Comparison of ENCODE assay signal across 18 cellular contexts in genomic region chr22:27257987-27258386, GRCh38.
A peak's percentile ranks its signal among the peaks of the same experiment; 100 is the strongest.
DNase-seq lines count a peak whose midpoint lies in the region; ATAC-seq and TF ChIP-seq lines count a peak whose summit lies in the region.
"Had no signal": no experiment of that assay in that cellular context is flagged by ENCODE, and none has a peak within 500 bp of the region (broad histone marks: within the 10 kb centered on the region; RNA-seq: fewer than 3 reads in every experiment).

No MANE protein-coding gene starts in this region.

- DNase-seq in AG10803 (ENCODE audit: low read depth) (no peak), HFF-Myc (ENCODE audit: extremely low read depth, low read depth) (no peak), endodermal cell (no peak), progenitor cell of endocrine pancreas (ENCODE audit: low spot score, unreplicated experiment) (no peak), glomerular visceral epithelial cell (ENCODE audit: extremely low spot score) (no peak), DMS53 (lab: John Stamatoyannopoulos, UW) (no peak)
- DNase-seq: DMS 273 treated with DMSO at 0.1 percent for 48 hours; H7; NCI-H146; NCI-H2081 treated with DMSO at 0.1 percent for 48 hours; NCI-H226; NCI-H526 treated with DMSO at 0.1 percent for 48 hours; NK-92 treated with Interleukin-12 subunit alpha and Interleukin-12 subunit beta, amount 100 ng/mL, for 24 hours; OCI-M1; RPMI8226 had no signal

- H3K9me3 ChIP-seq in endodermal cell (ENCODE audit: control insufficient read depth, low read length) = peaks cover 10% of the 10 kb centered on the region

- 81 to 90% methylated on average over 4 to 5 of the region's 5 CpGs for WGBS in endodermal cell (ENCODE audit: insufficient coverage in 1 of 2, insufficient read length in 1 of 2), 2 experiments

- no peaks in the 10 kb centered on the region for H3K4me1 Mint-ChIP-seq in endodermal cell
- no peaks in the 10 kb centered on the region for H3K4me1 Mint-ChIP-seq in progenitor cell of endocrine pancreas (ENCODE audit: low read depth)

- no peaks in the 10 kb centered on the region for H3K36me3 Mint-ChIP-seq in endodermal cell (ENCODE audit: low read depth)
- no peaks in the 10 kb centered on the region for H3K36me3 Mint-ChIP-seq in progenitor cell of endocrine pancreas (ENCODE audit: insufficient read depth)

- no peaks in the 10 kb centered on the region for H3K4me1 ChIP-seq in endodermal cell (ENCODE audit: control insufficient read depth, insufficient read depth, low read length)

- H3K27ac Mint-ChIP-seq in endodermal cell = no peak overlapping the region
- H3K27ac Mint-ChIP-seq in progenitor cell of endocrine pancreas = no peak overlapping the region

- H3K9ac ChIP-seq in endodermal cell (ENCODE audit: extremely low read depth, low read length, poor library complexity, severe bottlenecking) = no peak overlapping the region
- H3K9ac ChIP-seq: BLaER1 treated with 17β-estradiol and CSF1 and Interleukin-3, amounts not matched to agents 10 nM and 100 nM had no signal

- no peak overlapping the region for H3K27ac ChIP-seq in endodermal cell (ENCODE audit: low read depth, low read length)
- H3K27ac ChIP-seq: BLaER1 treated with 17β-estradiol and CSF1 and Interleukin-3, amounts not matched to agents 10 nM and 100 nM had no signal

- no peaks in the 10 kb centered on the region for H3K27me3 ChIP-seq in endodermal cell (ENCODE audit: control insufficient read depth, insufficient read depth, low read length, poor library complexity, severe bottlenecking)
- H3K27me3 ChIP-seq: BLaER1 treated with 17β-estradiol and CSF1 and Interleukin-3, amounts not matched to agents 10 nM and 100 nM had no signal

- H3K4me3 Mint-ChIP-seq in endodermal cell (no peak overlapping the region), progenitor cell of endocrine pancreas (ENCODE audit: low read depth) (no peak overlapping the region)

- H3K9me3 Mint-ChIP-seq in endodermal cell = peaks cover 12% of the 10 kb centered on the region
- H3K9me3 Mint-ChIP-seq in progenitor cell of endocrine pancreas (ENCODE audit: low read depth) = peaks cover 9% of the 10 kb centered on the region

- no peak overlapping the region for H3K4me3 ChIP-seq in AG10803 (ENCODE audit: low read length)
- no peak overlapping the region for H3K4me3 ChIP-seq in HFF-Myc (replicated peaks; ENCODE audit: low read depth, low read length)
- no peak overlapping the region for H3K4me3 ChIP-seq in endodermal cell (ENCODE audit: low read length)
- H3K4me3 ChIP-seq: BLaER1 treated with 17β-estradiol and CSF1 and Interleukin-3, amounts not matched to agents 10 nM and 100 nM; K562 had no signal

- H3K36me3 ChIP-seq in endodermal cell (ENCODE audit: control insufficient read depth, insufficient read depth, low read length) = no peaks in the 10 kb centered on the region

- ATAC-seq in HG02973 (IDR thresholded peaks at IDR 0.05; ENCODE audit: unreplicated experiment) = no peak
- ATAC-seq: K562 had no signal

- TF ChIP-seq CTCF in AG10803 (conservative IDR thresholded peaks at IDR 0.05; ENCODE audit: low read length) = peak; percentile 20; the same call in 1 of the 2 replicates
- TF ChIP-seq CTCF in HFF-Myc (IDR thresholded peaks at IDR 0.05; ENCODE audit: low read depth, low read length, missing control alignments) = peak; percentile 7
- peak; percentile 60 for TF ChIP-seq CTCF in endodermal cell (conservative IDR thresholded peaks at IDR 0.05)
- peak; percentile 11 for TF ChIP-seq CTCF in progenitor cell of endocrine pancreas (IDR thresholded peaks at IDR 0.05; ENCODE audit: unreplicated experiment)

- H3K27me3 Mint-ChIP-seq in endodermal cell (ENCODE audit: insufficient read depth) = peaks cover 6% of the 10 kb centered on the region
- peaks cover 15% of the 10 kb centered on the region for H3K27me3 Mint-ChIP-seq in progenitor cell of endocrine pancreas

Comparison
In these comparisons a context has a peak if more than half of its experiments do, and no peak if none do; other contexts are left out.
1. CTCF ChIP-seq: peak in every context shown above with its lines; median percentile 60 in endodermal cell; 20 in AG10803; 11 in progenitor cell of endocrine pancreas; 7 in HFF-Myc.